ENCODE assay signal across 15 cellular contexts in genomic region chr11:1889941-1890855, GRCh38. TPM values are rescaled to one million over a fixed set of nuclear protein-coding genes. Genes with fewer than 3 reads are reported as not detected.
DNase-seq lines count a peak whose midpoint lies in the region; ATAC-seq and TF ChIP-seq lines count a peak whose summit lies in the region.
"Had no signal": no experiment of that assay in that cellular context is flagged by ENCODE, and none has a peak within 500 bp of the region (broad histone marks: within the 10 kb centered on the region; RNA-seq: fewer than 3 reads in every experiment).

No MANE protein-coding gene starts in this region.

- H3K27ac Mint-ChIP-seq in T-helper 2 cell treated with Interferon-gamma antibody and Interleukin-4, amounts not matched to agents 5 μg/mL and 100 μg/mL, for 36 hours = peak overlapping the region; percentile 67
- H3K27ac Mint-ChIP-seq in effector memory CD8-positive, alpha-beta T cell = peak overlapping the region in 1 of 2 donors; percentile 89

- peaks cover 20% of the 10 kb centered on the region for H3K4me1 Mint-ChIP-seq in T-helper 2 cell treated with Interferon-gamma antibody and Interleukin-4, amounts not matched to agents 5 μg/mL and 100 μg/mL, for 36 hours (ENCODE audit: low read depth)
- H3K4me1 Mint-ChIP-seq in effector memory CD8-positive, alpha-beta T cell (ENCODE audit: low read depth in 2 of 2) = peaks cover 24 to 32% of the 10 kb centered on the region in 2 donors

- TF ChIP-seq CTCF in RWPE1 (conservative IDR thresholded peaks at IDR 0.05; ENCODE audit: low read depth) = no peak
- no peak for TF ChIP-seq CTCF in spleen (IDR thresholded peaks at IDR 0.05 in 8 of 11, conservative IDR thresholded peaks at IDR 0.05 in 3 of 11)

- H3K27me3 ChIP-seq in spleen (replicated peaks in 1 of 7) = peaks cover 0 to 8% (median 0%) of the 10 kb centered on the region in 7 donors

- peak overlapping the region in 2 of 8 donors; percentile 13 to 38 for H3K4me3 ChIP-seq in spleen
- H3K4me3 ChIP-seq: dorsolateral prefrontal cortex, HAP-1 had no signal

- intact Hi-C loops in spleen (cut with DNase I; ENCODE audit: low total_unique reads) = no loop called here

- H3K9me3 Mint-ChIP-seq in T-helper 2 cell treated with Interferon-gamma antibody and Interleukin-4, amounts not matched to agents 5 μg/mL and 100 μg/mL, for 36 hours = no peaks in the 10 kb centered on the region
- no peaks in the 10 kb centered on the region for H3K9me3 Mint-ChIP-seq in effector memory CD8-positive, alpha-beta T cell

- WGBS in spleen, 5 donors = 37 to 62% (median 52%) methylated on average over 28 to 33 of the region's 33 CpGs

- DNase-seq in T-helper 2 cell treated with Interferon-gamma antibody and Interleukin-4, amounts not matched to agents 5 μg/mL and 100 μg/mL, for 36 hours (ENCODE audit: low spot score) = no peak
- DNase-seq in T-helper 2 cell (no peak), RWPE1 (ENCODE audit: low spot score) (no peak), spleen (peak; percentile 80), DMS53 (lab: John Stamatoyannopoulos, UW) (no peak), GM03348 (ENCODE audit: low spot score) (no peak), NCI-H1417 treated with DMSO at 0.1 percent for 48 hours (lab: John Stamatoyannopoulos, UW) (no peak)
- DNase-seq in effector memory CD8-positive, alpha-beta T cell = no peak
- DNase-seq: Karpas-422, NCI-H226 had no signal

- no peaks in the 10 kb centered on the region for H3K27me3 Mint-ChIP-seq in T-helper 2 cell treated with Interferon-gamma antibody and Interleukin-4, amounts not matched to agents 5 μg/mL and 100 μg/mL, for 36 hours (ENCODE audit: low read depth)
- no peaks in the 10 kb centered on the region for H3K27me3 Mint-ChIP-seq in effector memory CD8-positive, alpha-beta T cell

- peaks cover 0 to 64% (median 42%) of the 10 kb centered on the region in 6 donors for H3K36me3 ChIP-seq in spleen
- H3K36me3 ChIP-seq: HAP-1 had no signal

- TF ChIP-seq POLR2A in spleen (IDR thresholded peaks at IDR 0.05) = no peak

- no peak for ATAC-seq in effector memory CD8-positive, alpha-beta T cell (replicated peaks)

- peak overlapping the region; percentile 73 for H3K4me3 Mint-ChIP-seq in T-helper 2 cell treated with Interferon-gamma antibody and Interleukin-4, amounts not matched to agents 5 μg/mL and 100 μg/mL, for 36 hours
- H3K4me3 Mint-ChIP-seq in effector memory CD8-positive, alpha-beta T cell = peak overlapping the region; percentile 70 to 74

- peaks cover 5 to 56% (median 42%) of the 10 kb centered on the region in 6 donors for H3K4me1 ChIP-seq in spleen
- H3K4me1 ChIP-seq: HAP-1 had no signal

- POLR2A ChIA-PET in RWPE1 (lab: Yijun Ruan, JAX; ENCODE audit: low non-redundant PET) = no interaction called here

- H3K27ac ChIP-seq in RWPE1 (peak overlapping the region; percentile 72), spleen (peak overlapping the region in 7 of 8 donors; percentile 1 to 79 (median 71))
- H3K27ac ChIP-seq: dorsolateral prefrontal cortex had no signal

- no peaks in the 10 kb centered on the region for H3K9me3 ChIP-seq in spleen
- H3K9me3 ChIP-seq: HAP-1 had no signal

- peaks cover 38% of the 10 kb centered on the region for H3K36me3 Mint-ChIP-seq in T-helper 2 cell treated with Interferon-gamma antibody and Interleukin-4, amounts not matched to agents 5 μg/mL and 100 μg/mL, for 36 hours (ENCODE audit: low read depth)
- H3K36me3 Mint-ChIP-seq in effector memory CD8-positive, alpha-beta T cell (ENCODE audit: insufficient read depth) = peaks cover 25% of the 10 kb centered on the region

- CTCF ChIA-PET in RWPE1 (lab: Yijun Ruan, JAX) = interaction anchor here (1.8 kb wide), 1 partner anchor 8 kb away, joined by 5 read pairs; no protein-coding TSS in a partner anchor

RNA-seq across cellular contexts. Expression of gene PRR33, which starts 1.5 kb away (rescaled TPM):
- total RNA-seq in spleen = not detected
- under 1 TPM; 0.03 to 0.64 (median 0.20) TPM for polyA plus RNA-seq in spleen
- total RNA-seq: A172, dorsolateral prefrontal cortex, lower leg skin, pulmonary artery endothelial cell had no signal

RNA-seq across cellular contexts. Expression of gene TNNT3, which starts 29.3 kb away (rescaled TPM):
- total RNA-seq in spleen = 1 to 10 TPM in 5 of 7 donors, under 1 TPM in 1, not detected in 1; 0.97 to 4.9 (median 1.9) TPM
- 1 to 10 TPM in 2 of 3 donors, under 1 TPM in 1; 0.64 to 4.4 (median 3.5) TPM for polyA plus RNA-seq in spleen
- total RNA-seq: A172, pulmonary artery endothelial cell had no signal

RNA-seq across cellular contexts. Expression of gene LSP1, which starts 37.3 kb away (rescaled TPM):
- total RNA-seq in spleen = 100 to 1,000 TPM; 227 to 422 (median 358) TPM
- 100 to 1,000 TPM; 136 to 350 (median 148) TPM for polyA plus RNA-seq in spleen
- total RNA-seq: pulmonary artery endothelial cell had no signal

RNA-seq across cellular contexts. Expression of gene TNNI2, which starts 51.4 kb away (rescaled TPM):
- 1 to 10 TPM; 2.3 to 8.6 (median 5.2) TPM for total RNA-seq in spleen
- polyA plus RNA-seq in spleen = 10 to 100 TPM in 2 of 3 donors, 1 to 10 TPM in 1; 7.3 to 21.8 (median 13.0) TPM
- total RNA-seq: A172, pulmonary artery endothelial cell had no signal

RNA-seq across cellular contexts. Expression of gene SYT8, which starts 55.4 kb away (rescaled TPM):
- total RNA-seq in spleen = not detected
- polyA plus RNA-seq in spleen = under 1 TPM in 1 of 3 donors, not detected in 2; 0.83 TPM
- total RNA-seq: A172, pulmonary artery endothelial cell had no signal
